In the genomic region with DNA sequence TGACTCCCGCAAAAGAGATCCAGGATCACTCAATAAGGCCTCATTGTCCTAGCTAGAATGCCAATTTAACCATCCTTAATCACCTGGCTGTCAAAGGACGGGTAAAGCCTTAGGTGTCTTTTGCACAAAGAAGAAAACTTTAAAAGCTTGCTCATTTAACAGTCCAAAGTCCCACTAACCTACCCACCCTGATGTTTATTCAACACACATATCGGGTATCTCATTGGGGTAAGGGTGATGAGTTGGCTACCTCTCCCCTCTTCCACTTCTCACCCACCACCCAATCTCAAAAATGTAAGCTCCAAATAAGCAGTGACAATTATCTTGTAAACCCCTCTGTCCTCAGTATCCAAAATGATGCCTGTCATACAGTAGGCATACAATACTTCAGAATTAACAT, we compare ENCODE assay signal across 14 cellular contexts.
"Had no signal": no experiment of that assay in that cellular context is flagged by ENCODE, and none has a peak within 500 bp of the region (broad histone marks: within the 10 kb centered on the region; RNA-seq: fewer than 3 reads in every experiment).

No MANE protein-coding gene starts in this region.

- H3K27ac ChIP-seq: foreskin keratinocyte had no signal

- H3K36me3 ChIP-seq: breast epithelium, esophagus squamous epithelium, suprapubic skin had no signal

- H3K27me3 ChIP-seq: breast epithelium, esophagus squamous epithelium, foreskin keratinocyte, suprapubic skin had no signal

- ATAC-seq: foreskin keratinocyte, WTC11 had no signal

- DNase-seq: activated CD4-positive, alpha-beta T cell treated with anti-CD3 and anti-CD28 coated beads, Interleukin-2, amount 10 ng/mL, durations not matched to agents 24 days and 14 days; activated effector memory CD4-positive, alpha-beta T cell treated with anti-CD3 and anti-CD28 coated beads, Interleukin-2, amount 50 U/mL, for 16 hours; aorta; esophagus squamous epithelium; mammary epithelial cell; nucleus accumbens; stimulated activated CD4-positive, alpha-beta T cell treated with anti-CD3 and anti-CD28 coated beads, Interleukin-2, amount 100 ng/mL, for 48 hours; stimulated activated naive CD4-positive, alpha-beta T cell treated with Interleukin-2 at 50 U/mL for 16 hours; T-helper 1 cell had no signal

- FAIRE-seq: islet of Langerhans had no signal

- H3K9me3 ChIP-seq: breast epithelium, esophagus squamous epithelium, suprapubic skin had no signal
